ENCODE assay signal across 17 cellular contexts in genomic region chr17:81493198-81494038, GRCh38. TPM values are rescaled to one million over a fixed set of nuclear protein-coding genes. Genes with fewer than 3 reads are reported as not detected.
DNase-seq lines count a peak whose midpoint lies in the region; ATAC-seq and TF ChIP-seq lines count a peak whose summit lies in the region.
"Had no signal": no experiment of that assay in that cellular context is flagged by ENCODE, and none has a peak within 500 bp of the region (broad histone marks: within the 10 kb centered on the region; RNA-seq: fewer than 3 reads in every experiment).

No MANE protein-coding gene starts in this region.

- TF ChIP-seq CTCF in endodermal cell (conservative IDR thresholded peaks at IDR 0.05), result no peak
- TF ChIP-seq CTCF in upper lobe of right lung (IDR thresholded peaks at IDR 0.05), result no peak

- H3K27me3 ChIP-seq in right cardiac atrium (ENCODE audit: control insufficient read depth, insufficient read depth), result no peaks in the 10 kb centered on the region
- H3K27me3 ChIP-seq in endodermal cell (ENCODE audit: control insufficient read depth, insufficient read depth, low read length, poor library complexity, severe bottlenecking), result no peaks in the 10 kb centered on the region
- no peaks in the 10 kb centered on the region for H3K27me3 ChIP-seq in upper lobe of right lung

- in situ Hi-C loops in ACHN (cut with HindIII; ENCODE audit: low pct_ligation_motif_present, low pct_unique_long_range_greater_than_20kb, low sequenced_read_pairs), result no loop called here

- H3K4me3 Mint-ChIP-seq in endodermal cell, result no peak overlapping the region
- H3K4me3 Mint-ChIP-seq in activated CD4-positive, alpha-beta memory T cell treated with anti-CD3 and anti-CD28 coated beads, Interleukin-2, amount 10 ng/mL, durations not matched to agents 7 days and 5 days, result no peak overlapping the region
- H3K4me3 Mint-ChIP-seq: CD4-positive, CD25-positive, alpha-beta regulatory T cell; GM23338 had no signal

- H3K9me3 ChIP-seq in right cardiac atrium (ENCODE audit: control insufficient read depth, low read length) (no peaks in the 10 kb centered on the region), endodermal cell (ENCODE audit: control insufficient read depth, low read length) (no peaks in the 10 kb centered on the region), upper lobe of right lung (no peaks in the 10 kb centered on the region)
- H3K9me3 ChIP-seq: Caco-2 had no signal

- H3K4me1 ChIP-seq in right cardiac atrium (ENCODE audit: control insufficient read depth, insufficient read depth, low read length), result peaks cover 1% of the 10 kb centered on the region
- no peaks in the 10 kb centered on the region for H3K4me1 ChIP-seq in endodermal cell (ENCODE audit: control insufficient read depth, insufficient read depth, low read length)
- H3K4me1 ChIP-seq in upper lobe of right lung, result peaks cover 5% of the 10 kb centered on the region

- H3K27ac Mint-ChIP-seq in endodermal cell, result no peak overlapping the region
- H3K27ac Mint-ChIP-seq in activated CD4-positive, alpha-beta memory T cell treated with anti-CD3 and anti-CD28 coated beads, Interleukin-2, amount 10 ng/mL, durations not matched to agents 7 days and 5 days, result no peak overlapping the region
- H3K27ac Mint-ChIP-seq: GM23338 had no signal

- POLR2A ChIA-PET in activated CD4-positive, alpha-beta memory T cell treated with anti-CD3 and anti-CD28 coated beads, Interleukin-2, amount 10 ng/mL, durations not matched to agents 7 days and 5 days (lab: Charles Lee), result interaction anchor here (0.9 kb wide), 1 partner anchor 13 kb away, joined by 3 read pairs; no protein-coding TSS in a partner anchor

- WGBS in right cardiac atrium, result 84% methylated on average over 16 of the region's 16 CpGs
- WGBS in endodermal cell (ENCODE audit: insufficient coverage in 1 of 2, insufficient read length in 1 of 2), 2 experiments, result 94 to 97% methylated on average over 14 to 16 of the region's 16 CpGs

- H3K27ac ChIP-seq in right cardiac atrium (ENCODE audit: low read length) (no peak overlapping the region), endodermal cell (ENCODE audit: low read depth, low read length) (no peak overlapping the region), upper lobe of right lung (no peak overlapping the region)

- ATAC-seq in right cardiac atrium (no peak), left cardiac atrium (no peak), upper lobe of right lung (peak; percentile 46), GM18519 (IDR thresholded peaks at IDR 0.05; ENCODE audit: low FRiP score, unreplicated experiment) (no peak)
- ATAC-seq: GM23338 had no signal

- H3K36me3 ChIP-seq in endodermal cell (ENCODE audit: control insufficient read depth, insufficient read depth, low read length) (no peaks in the 10 kb centered on the region), upper lobe of right lung (no peaks in the 10 kb centered on the region)

- H3K9ac ChIP-seq in endodermal cell (ENCODE audit: extremely low read depth, low read length, poor library complexity, severe bottlenecking), result no peak overlapping the region

- peaks cover 30% of the 10 kb centered on the region for H3K27me3 Mint-ChIP-seq in endodermal cell (ENCODE audit: insufficient read depth)
- H3K27me3 Mint-ChIP-seq in activated CD4-positive, alpha-beta memory T cell treated with anti-CD3 and anti-CD28 coated beads, Interleukin-2, amount 10 ng/mL, durations not matched to agents 7 days and 5 days, result peaks cover 19% of the 10 kb centered on the region

- DNase-seq in right cardiac atrium, result peak in 2 of 3 donors; percentile 39 to 42
- no peak for DNase-seq in left cardiac atrium
- DNase-seq in RPMI7951 (ENCODE audit: low read depth), result peak; percentile 32
- peak; percentile 77 for DNase-seq in endodermal cell
- DNase-seq in upper lobe of right lung, result no peak
- no peak for DNase-seq in ACHN
- no peak for DNase-seq in activated CD4-positive, alpha-beta memory T cell treated with anti-CD3 and anti-CD28 coated beads, Interleukin-2, amount 10 ng/mL, durations not matched to agents 7 days and 5 days
- DNase-seq: Caco-2; CD4-positive, CD25-positive, alpha-beta regulatory T cell; DMS53; NCI-H1105 treated with DMSO at 0.1 percent for 48 hours; NCI-H187; NCI-H446; NK-92 treated with Interleukin-12 subunit alpha and Interleukin-12 subunit beta, amount 100 ng/mL, for 24 hours; SHP77 treated with DMSO at 0.1 percent for 48 hours had no signal

- H3K4me1 Mint-ChIP-seq in endodermal cell, result peaks cover 11% of the 10 kb centered on the region
- peaks cover 7% of the 10 kb centered on the region for H3K4me1 Mint-ChIP-seq in activated CD4-positive, alpha-beta memory T cell treated with anti-CD3 and anti-CD28 coated beads, Interleukin-2, amount 10 ng/mL, durations not matched to agents 7 days and 5 days

- no peaks in the 10 kb centered on the region for H3K9me3 Mint-ChIP-seq in endodermal cell
- H3K9me3 Mint-ChIP-seq in activated CD4-positive, alpha-beta memory T cell treated with anti-CD3 and anti-CD28 coated beads, Interleukin-2, amount 10 ng/mL, durations not matched to agents 7 days and 5 days, result no peaks in the 10 kb centered on the region
- H3K9me3 Mint-ChIP-seq: CD4-positive, CD25-positive, alpha-beta regulatory T cell; GM23338 had no signal

- intact Hi-C loops in right cardiac atrium (cut with DNase I) (no loop called here), left cardiac atrium (cut with DNase I) (no loop called here), upper lobe of right lung (cut with DNase I) (no loop called here)

- no peaks in the 10 kb centered on the region for H3K36me3 Mint-ChIP-seq in endodermal cell (ENCODE audit: low read depth)
- H3K36me3 Mint-ChIP-seq in activated CD4-positive, alpha-beta memory T cell treated with anti-CD3 and anti-CD28 coated beads, Interleukin-2, amount 10 ng/mL, durations not matched to agents 7 days and 5 days (ENCODE audit: low read depth), result no peaks in the 10 kb centered on the region
- H3K36me3 Mint-ChIP-seq: CD4-positive, CD25-positive, alpha-beta regulatory T cell had no signal

- no peak overlapping the region for H3K4me3 ChIP-seq in right cardiac atrium (ENCODE audit: low read length)
- no peak overlapping the region for H3K4me3 ChIP-seq in endodermal cell (ENCODE audit: low read length)
- no peak overlapping the region for H3K4me3 ChIP-seq in upper lobe of right lung
- H3K4me3 ChIP-seq: GM23338 had no signal

- CTCF ChIA-PET in activated CD4-positive, alpha-beta memory T cell treated with anti-CD3 and anti-CD28 coated beads, Interleukin-2, amount 10 ng/mL, durations not matched to agents 7 days and 5 days (lab: Charles Lee), result no interaction called here

RNA-seq across cellular contexts. Expression of gene ACTG1, which starts 19.2 kb away (rescaled TPM):
- total RNA-seq in right cardiac atrium (100 to 1,000 TPM; 347 to 772 (median 510) TPM), left cardiac atrium (1,000 to 10,000 TPM in 1 of 2 donors, 100 to 1,000 TPM in 1; 663 to 1,095 TPM), endodermal cell (1,000 to 10,000 TPM; 4,461 to 5,616 TPM), upper lobe of right lung (2,193 TPM)
- polyA plus RNA-seq in right cardiac atrium, result 410 TPM
- total RNA-seq in RPMI7951 (2014; rRNA removed; shearing (Covaris generic)), result 1,818 and 2,136 TPM in 2 replicates
- polyA plus RNA-seq in endodermal cell (2013, experiment 1 of 2), result 4,463 TPM
- polyA plus RNA-seq in endodermal cell (2013, experiment 2 of 2), result 3,951 TPM
- 1,000 to 10,000 TPM; 3,658 to 3,769 TPM for total RNA-seq in activated CD4-positive, alpha-beta memory T cell treated with anti-CD3 and anti-CD28 coated beads, Interleukin-2, amount 10 ng/mL, durations not matched to agents 7 days and 5 days

RNA-seq across cellular contexts. Expression of gene FSCN2, which starts 34.8 kb away (rescaled TPM):
- total RNA-seq in right cardiac atrium, result under 1 TPM; 0.45 to 0.63 (median 0.53) TPM
- polyA plus RNA-seq in right cardiac atrium, result 0.48 TPM
- total RNA-seq in left cardiac atrium, result under 1 TPM; 0.38 to 0.39 TPM
- total RNA-seq in RPMI7951 (2014; rRNA removed; shearing (Covaris generic)), result not detected in 2 replicates
- total RNA-seq in endodermal cell, result 1 to 10 TPM; 1.0 to 1.8 TPM
- polyA plus RNA-seq in endodermal cell (2013, experiment 1 of 2), result 0.50 TPM
- 0.46 TPM for polyA plus RNA-seq in endodermal cell (2013, experiment 2 of 2)
- total RNA-seq in upper lobe of right lung, result 3.6 TPM
- under 1 TPM; 0.43 to 0.50 TPM for total RNA-seq in activated CD4-positive, alpha-beta memory T cell treated with anti-CD3 and anti-CD28 coated beads, Interleukin-2, amount 10 ng/mL, durations not matched to agents 7 days and 5 days

RNA-seq across cellular contexts. Expression of gene FAAP100, which starts 58.7 kb away (rescaled TPM):
- total RNA-seq in right cardiac atrium, result 10 to 100 TPM; 12.0 to 15.3 (median 13.5) TPM
- 13.0 TPM for polyA plus RNA-seq in right cardiac atrium
- total RNA-seq in left cardiac atrium, result 10 to 100 TPM; 11.6 to 15.7 TPM
- total RNA-seq in RPMI7951 (2014; rRNA removed; shearing (Covaris generic)), result 8.2 and 13.0 TPM in 2 replicates
- total RNA-seq in endodermal cell, result 10 to 100 TPM; 34.5 to 39.5 TPM
- 25.9 TPM for polyA plus RNA-seq in endodermal cell (2013, experiment 1 of 2)
- 24.1 TPM for polyA plus RNA-seq in endodermal cell (2013, experiment 2 of 2)
- 27.3 TPM for total RNA-seq in upper lobe of right lung
- 10 to 100 TPM; 29.0 TPM for total RNA-seq in activated CD4-positive, alpha-beta memory T cell treated with anti-CD3 and anti-CD28 coated beads, Interleukin-2, amount 10 ng/mL, durations not matched to agents 7 days and 5 days

Comparison
In these comparisons a context has a peak if more than half of its experiments do, and no peak if none do; other contexts are left out.
1. DNase-seq: peak in right cardiac atrium (2 of 3), RPMI7951 (single experiment) and endodermal cell (single experiment); none in left cardiac atrium (single experiment), upper lobe of right lung (single experiment), ACHN (single experiment) and activated CD4-positive, alpha-beta memory T cell treated with anti-CD3 and anti-CD28 coated beads, Interleukin-2, amount 10 ng/mL, durations not matched to agents 7 days and 5 days (single experiment).